In the genomic region with DNA sequence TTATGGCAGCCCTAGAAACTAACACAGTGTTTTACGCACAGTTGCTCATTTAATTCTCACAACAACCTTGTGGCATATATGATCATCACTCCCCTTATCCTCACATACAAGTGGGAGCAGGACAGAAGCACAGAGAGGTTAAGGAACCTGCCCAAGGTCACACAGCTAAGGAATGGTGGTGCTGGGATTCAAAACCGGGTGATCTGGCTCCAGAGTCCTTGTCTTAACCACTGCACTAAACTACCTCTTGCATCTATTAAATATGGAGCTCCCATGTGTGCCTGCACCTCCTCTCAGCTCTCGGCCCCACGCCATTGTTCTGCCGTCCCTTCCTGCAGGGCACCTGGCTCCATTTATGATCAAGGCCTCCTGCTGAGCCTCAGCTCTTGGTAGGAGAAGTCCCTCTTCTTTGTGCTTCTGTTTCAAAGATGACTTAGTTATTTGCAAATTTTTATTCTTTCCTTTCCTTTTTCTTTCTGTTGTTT, we compare ENCODE assay signal across 15 cellular contexts.
A peak's percentile ranks its signal among the peaks of the same experiment; 100 is the strongest.
DNase-seq lines count a peak whose midpoint lies in the region; ATAC-seq and TF ChIP-seq lines count a peak whose summit lies in the region.
"Had no signal": no experiment of that assay in that cellular context is flagged by ENCODE, and none has a peak within 500 bp of the region (broad histone marks: within the 10 kb centered on the region; RNA-seq: fewer than 3 reads in every experiment).

No MANE protein-coding gene starts in this region.

- H3K9me3 Mint-ChIP-seq in CD4-positive, CD25-positive, alpha-beta regulatory T cell, result peaks cover 0 to 32% (median 7%) of the 10 kb centered on the region in 7 donors
- peaks cover 18% of the 10 kb centered on the region for H3K9me3 Mint-ChIP-seq in activated naive CD8-positive, alpha-beta T cell treated with anti-CD3 and anti-CD28 coated beads, Interleukin-2, amount 10 ng/mL, durations not matched to agents 7 days and 5 days
- H3K9me3 Mint-ChIP-seq in natural killer cell treated with Interleukin-12 subunit alpha and Interleukin-12 subunit beta and Interleukin-15 and Interleukin-18, amount 100 ng/mL, for 72 hours, result peaks cover 12% of the 10 kb centered on the region

- no peak overlapping the region for H3K4me2 ChIP-seq in OCI-LY7 (ENCODE audit: low read length)
- H3K4me2 ChIP-seq: SK-N-SH had no signal

- no peak overlapping the region for H2AFZ ChIP-seq in OCI-LY7 (ENCODE audit: low read length)

- H4K20me1 ChIP-seq in OCI-LY7 (ENCODE audit: insufficient read depth, low read length), result no peaks in the 10 kb centered on the region

- CTCF ChIA-PET in OCI-LY7 (lab: Charles Lee; ENCODE audit: unreplicated experiment), result no interaction called here

- H3K36me3 Mint-ChIP-seq in CD4-positive, CD25-positive, alpha-beta regulatory T cell, result peaks cover 16% of the 10 kb centered on the region
- peaks cover 46% of the 10 kb centered on the region for H3K36me3 Mint-ChIP-seq in activated naive CD8-positive, alpha-beta T cell treated with anti-CD3 and anti-CD28 coated beads, Interleukin-2, amount 10 ng/mL, durations not matched to agents 7 days and 5 days
- peaks cover 22% of the 10 kb centered on the region for H3K36me3 Mint-ChIP-seq in natural killer cell treated with Interleukin-12 subunit alpha and Interleukin-12 subunit beta and Interleukin-15 and Interleukin-18, amount 100 ng/mL, for 72 hours

- TF ChIP-seq POLR2A in gastroesophageal sphincter (IDR thresholded peaks at IDR 0.05), result no peak

- ATAC-seq in CD4-positive, CD25-positive, alpha-beta regulatory T cell (ENCODE audit: low read depth in 2 of 2), result no peak
- ATAC-seq in activated naive CD8-positive, alpha-beta T cell treated with anti-CD3 and anti-CD28 coated beads, Interleukin-2, amount 10 ng/mL, durations not matched to agents 7 days and 5 days (ENCODE audit: low read depth), result no peak
- ATAC-seq in natural killer cell treated with Interleukin-12 subunit alpha and Interleukin-12 subunit beta and Interleukin-15 and Interleukin-18, amount 100 ng/mL, for 72 hours, result no peak
- no peak for ATAC-seq in gastroesophageal sphincter

- 94 to 100% methylated on average over 1 to 5 of the region's 5 CpGs for WGBS in gastroesophageal sphincter (ENCODE audit: low coverage in 1 of 2), 2 donors

- peaks cover 14 to 25% of the 10 kb centered on the region in 2 experiments for H3K9me3 ChIP-seq in CD4-positive, CD25-positive, alpha-beta regulatory T cell (ENCODE audit: control insufficient read depth in 2 of 2, low read length in 2 of 2)
- H3K9me3 ChIP-seq in gastroesophageal sphincter, result peaks cover 0 to 14% (median 0%) of the 10 kb centered on the region in 3 donors
- H3K9me3 ChIP-seq in OCI-LY7 (ENCODE audit: low read length), result peaks cover 11% of the 10 kb centered on the region; the same call in 1 of the 2 replicates

- peak overlapping the region; percentile 99 to 100 (median 99) for H3K27ac Mint-ChIP-seq in CD4-positive, CD25-positive, alpha-beta regulatory T cell
- H3K27ac Mint-ChIP-seq in activated naive CD8-positive, alpha-beta T cell treated with anti-CD3 and anti-CD28 coated beads, Interleukin-2, amount 10 ng/mL, durations not matched to agents 7 days and 5 days, result peak overlapping the region; percentile 100
- H3K27ac Mint-ChIP-seq in natural killer cell treated with Interleukin-12 subunit alpha and Interleukin-12 subunit beta and Interleukin-15 and Interleukin-18, amount 100 ng/mL, for 72 hours, result peak overlapping the region; percentile 72 to 83

- no peaks in the 10 kb centered on the region for H3K9me2 ChIP-seq in OCI-LY7 (ENCODE audit: insufficient read depth, low read length)
- H3K9me2 ChIP-seq: SK-N-SH had no signal

- no peaks in the 10 kb centered on the region for H3K79me2 ChIP-seq in OCI-LY7 (ENCODE audit: insufficient read depth, low read depth, low read length)

- no peak for TF ChIP-seq EP300 in gastroesophageal sphincter (IDR thresholded peaks at IDR 0.05)

- peaks cover 18 to 58% (median 26%) of the 10 kb centered on the region in 4 donors for H3K4me1 Mint-ChIP-seq in CD4-positive, CD25-positive, alpha-beta regulatory T cell
- H3K4me1 Mint-ChIP-seq in activated naive CD8-positive, alpha-beta T cell treated with anti-CD3 and anti-CD28 coated beads, Interleukin-2, amount 10 ng/mL, durations not matched to agents 7 days and 5 days, result peaks cover 45% of the 10 kb centered on the region
- peaks cover 29 to 38% of the 10 kb centered on the region in 2 donors for H3K4me1 Mint-ChIP-seq in natural killer cell treated with Interleukin-12 subunit alpha and Interleukin-12 subunit beta and Interleukin-15 and Interleukin-18, amount 100 ng/mL, for 72 hours (ENCODE audit: low read depth in 2 of 2)

- BruUV-seq in OCI-LY7 (replicated peaks; lab: Mats Ljungman, UMichigan), result no TSS peak

- no peaks in the 10 kb centered on the region for H3K27me3 Mint-ChIP-seq in CD4-positive, CD25-positive, alpha-beta regulatory T cell
- H3K27me3 Mint-ChIP-seq in activated naive CD8-positive, alpha-beta T cell treated with anti-CD3 and anti-CD28 coated beads, Interleukin-2, amount 10 ng/mL, durations not matched to agents 7 days and 5 days, result no peaks in the 10 kb centered on the region
- no peaks in the 10 kb centered on the region for H3K27me3 Mint-ChIP-seq in natural killer cell treated with Interleukin-12 subunit alpha and Interleukin-12 subunit beta and Interleukin-15 and Interleukin-18, amount 100 ng/mL, for 72 hours

- H3K4me3 Mint-ChIP-seq in CD4-positive, CD25-positive, alpha-beta regulatory T cell, result peak overlapping the region in 1 of 4 donors; percentile 59
- H3K4me3 Mint-ChIP-seq in activated naive CD8-positive, alpha-beta T cell treated with anti-CD3 and anti-CD28 coated beads, Interleukin-2, amount 10 ng/mL, durations not matched to agents 7 days and 5 days, result peak overlapping the region; percentile 90
- H3K4me3 Mint-ChIP-seq in natural killer cell treated with Interleukin-12 subunit alpha and Interleukin-12 subunit beta and Interleukin-15 and Interleukin-18, amount 100 ng/mL, for 72 hours, result peak overlapping the region; percentile 60

- intact Hi-C loops in OCI-LY7 (cut with micrococcal nuclease; ENCODE audit: unreplicated experiment), result no loop called here

- H3K4me3 ChIP-seq in CD4-positive, CD25-positive, alpha-beta regulatory T cell (ENCODE audit: low read depth, low read length), result no peak overlapping the region
- H3K4me3 ChIP-seq in HL-60 (replicated peaks; ENCODE audit: insufficient read depth, low read length) (no peak overlapping the region), gastroesophageal sphincter (no peak overlapping the region), OCI-LY7 (ENCODE audit: low read depth, low read length, poor library complexity, severe bottlenecking) (no peak overlapping the region)
- H3K4me3 ChIP-seq: thoracic aorta had no signal

- H3K4me1 ChIP-seq in CD4-positive, CD25-positive, alpha-beta regulatory T cell (ENCODE audit: control insufficient read depth, insufficient read depth, low read length, poor library complexity, severe bottlenecking), result peaks cover 34% of the 10 kb centered on the region
- H3K4me1 ChIP-seq in gastroesophageal sphincter (no peaks in the 10 kb centered on the region), OCI-LY7 (ENCODE audit: insufficient read depth, low read length, poor library complexity, severe bottlenecking) (no peaks in the 10 kb centered on the region)

- H3K27me3 ChIP-seq in CD4-positive, CD25-positive, alpha-beta regulatory T cell (ENCODE audit: control insufficient read depth, insufficient read depth, low read length), result no peaks in the 10 kb centered on the region
- H3K27me3 ChIP-seq in HL-60 (ENCODE audit: insufficient read depth, poor library complexity, severe bottlenecking) (no peaks in the 10 kb centered on the region), gastroesophageal sphincter (no peaks in the 10 kb centered on the region)

- TF ChIP-seq CTCF in HL-60 (IDR thresholded peaks at IDR 0.05; ENCODE audit: insufficient read depth, low read length), result no peak
- TF ChIP-seq CTCF in gastroesophageal sphincter (IDR thresholded peaks at IDR 0.05), result no peak
- TF ChIP-seq CTCF in OCI-LY7 (conservative IDR thresholded peaks at IDR 0.05; ENCODE audit: low read length), result no peak

- H3K27ac ChIP-seq in CD4-positive, CD25-positive, alpha-beta regulatory T cell (ENCODE audit: insufficient read depth, low read length, poor library complexity, severe bottlenecking), result peak overlapping the region; percentile 85
- H3K27ac ChIP-seq in HL-60 (replicated peaks) (peak overlapping the region; percentile 89), substantia nigra (ENCODE audit: low read depth, low read length, poor library complexity, severe bottlenecking) (no peak overlapping the region), gastroesophageal sphincter (no peak overlapping the region), OCI-LY7 (ENCODE audit: low read depth, low read length, poor library complexity, severe bottlenecking) (no peak overlapping the region)
- H3K27ac ChIP-seq: thoracic aorta had no signal

- H3K36me3 ChIP-seq in CD4-positive, CD25-positive, alpha-beta regulatory T cell (ENCODE audit: control insufficient read depth, insufficient read depth, low read length), result no peaks in the 10 kb centered on the region
- no peaks in the 10 kb centered on the region for H3K36me3 ChIP-seq in gastroesophageal sphincter
- peaks cover 16% of the 10 kb centered on the region; the same call in 1 of the 2 replicates for H3K36me3 ChIP-seq in OCI-LY7 (ENCODE audit: insufficient read depth, low read length)
- H3K36me3 ChIP-seq: thoracic aorta had no signal

- DNase-seq in CD4-positive, CD25-positive, alpha-beta regulatory T cell, result no peak
- DNase-seq in HL-60 (ENCODE audit: low read depth in 1 of 2, low spot score in 1 of 2) (no peak), substantia nigra (lab: John Stamatoyannopoulos, UW) (no peak), EL (no peak), OCI-LY7 (ENCODE audit: low spot score) (no peak)
- DNase-seq in activated naive CD8-positive, alpha-beta T cell treated with anti-CD3 and anti-CD28 coated beads, Interleukin-2, amount 10 ng/mL, durations not matched to agents 7 days and 5 days, result no peak
- DNase-seq in natural killer cell treated with Interleukin-12 subunit alpha and Interleukin-12 subunit beta and Interleukin-15 and Interleukin-18, amount 100 ng/mL, for 72 hours (ENCODE audit: low spot score), result no peak
- DNase-seq: activated CD8-positive, alpha-beta memory T cell treated with anti-CD3 and anti-CD28 coated beads, Interleukin-2, amount 50 U/mL, for 48 hours; amygdala; NCI-H1694 treated with DMSO at 0.1 percent for 48 hours; OCI-M1; retina; SK-N-SH had no signal

- POLR2A ChIA-PET in activated naive CD8-positive, alpha-beta T cell treated with anti-CD3 and anti-CD28 coated beads, Interleukin-2, amount 10 ng/mL, durations not matched to agents 7 days and 5 days (lab: Charles Lee), result interaction anchor here (0.7 to 9.1 kb wide), 4 partner anchors 10 to 267 kb away, joined by 4 to 164 read pairs (median 12); no protein-coding TSS in a partner anchor
- POLR2A ChIA-PET in OCI-LY7 (lab: Charles Lee), result interaction anchor here (0.6 to 0.7 kb wide), 2 partner anchors 19 to 39 kb away, joined by 3 to 5 read pairs; no protein-coding TSS in a partner anchor

Comparison
In these comparisons a context has a peak if more than half of its experiments do, and no peak if none do; other contexts are left out.
1. H3K27ac ChIP-seq: peak in CD4-positive, CD25-positive, alpha-beta regulatory T cell (single experiment) and HL-60 (single experiment); none in substantia nigra (single experiment), gastroesophageal sphincter (0 of 4) and OCI-LY7 (single experiment).
2. Peak in every context shown above with its lines, with median percentiles within 50 percentile points of each other: H3K27ac Mint-ChIP-seq.